Comparison of ENCODE assay signal across 8 cellular contexts in genomic region chr2:197310271-197310939, GRCh38. TPM values are rescaled to one million over a fixed set of nuclear protein-coding genes. Genes with fewer than 3 reads are reported as not detected.
DNase-seq lines count a peak whose midpoint lies in the region; ATAC-seq, FAIRE-seq and TF ChIP-seq lines count a peak whose summit lies in the region.

TSS of gene ANKRD44 (minus strand) at chr2:197310780. CDS start at chr2:197310604, 176 bp downstream.

- peaks cover 58% of the 10 kb centered on the region for H3K4me1 Mint-ChIP-seq in central memory CD8-positive, alpha-beta T cell

- H3K4me1 ChIP-seq in kidney (ENCODE audit: control insufficient read depth in 1 of 2, insufficient read depth in 1 of 2, low read depth in 1 of 2, low read length in 2 of 2) = peaks cover 0 to 3% of the 10 kb centered on the region in 2 donors

- peak within 1 kb of the TSS; percentile 93 for H3K27ac Mint-ChIP-seq in central memory CD8-positive, alpha-beta T cell (ENCODE audit: low read depth)

- H3K9me3 ChIP-seq in kidney (ENCODE audit: control insufficient read depth in 1 of 2, low read length in 2 of 2) = no peaks in the 10 kb centered on the region

- peak; percentile 72 for ATAC-seq in GM18909 (IDR thresholded peaks at IDR 0.05; ENCODE audit: poor library complexity, unreplicated experiment)
- ATAC-seq in HG03159 (IDR thresholded peaks at IDR 0.05; ENCODE audit: unreplicated experiment) = peak; percentile 71
- ATAC-seq in activated CD4-positive, CD25-positive, alpha-beta regulatory T cell treated with anti-CD3 and anti-CD28 coated beads, Interleukin-2, amount 50 U/mL, for 24 hours = peak; percentile 79 to 80
- peak; percentile 78 for ATAC-seq in central memory CD8-positive, alpha-beta T cell (replicated peaks; ENCODE audit: extremely low read depth, poor library complexity, severe bottlenecking)

- no peaks in the 10 kb centered on the region for H3K27me3 Mint-ChIP-seq in central memory CD8-positive, alpha-beta T cell

- peak; percentile 94 for DNase-seq in AG08396 (ENCODE audit: low spot score)
- DNase-seq in NCI-H446 (lab: John Stamatoyannopoulos, UW) = peak; percentile 39 to 90
- DNase-seq in central memory CD8-positive, alpha-beta T cell (ENCODE audit: low spot score in 2 of 2) = peak; percentile 76 to 88
- DNase-seq in kidney = peak; percentile 98
- DNase-seq in stimulated activated CD4-positive, alpha-beta T cell treated with anti-CD3 and anti-CD28 coated beads, Interleukin-15, amount 100 ng/mL, for 24 hours = peak; percentile 91

- H3K4me3 ChIP-seq in kidney (ENCODE audit: low read length in 2 of 2) = peak within 1 kb of the TSS; percentile 70 to 87

- H3K36me3 ChIP-seq in kidney (ENCODE audit: control insufficient read depth in 1 of 2, insufficient read depth in 2 of 2, low read length in 2 of 2) = no peaks in the 10 kb centered on the region

- TF ChIP-seq CTCF in kidney (IDR thresholded peaks at IDR 0.05; ENCODE audit: borderline replicate concordance, extremely low read depth, insufficient read depth) = peak; percentile 64

- H3K9me3 Mint-ChIP-seq in central memory CD8-positive, alpha-beta T cell = no peaks in the 10 kb centered on the region

- no peak for FAIRE-seq in kidney (lab: Jason Lieb, UNC)

- peak within 1 kb of the TSS; percentile 76 to 80 for H3K9ac ChIP-seq in kidney (ENCODE audit: low read length in 2 of 2)

- H3K27ac ChIP-seq in kidney (ENCODE audit: low read depth in 2 of 2, low read length in 2 of 2) = peak within 1 kb of the TSS; percentile 57 to 78

- intact Hi-C loops in kidney (cut with DNase I) = loop anchor here (10.0 kb wide), 1 partner anchor 116 kb away; no protein-coding TSS in a partner anchor

- H3K36me3 Mint-ChIP-seq in central memory CD8-positive, alpha-beta T cell (ENCODE audit: insufficient read depth) = peaks cover 29% of the 10 kb centered on the region

- H3K4me3 Mint-ChIP-seq in central memory CD8-positive, alpha-beta T cell = peak within 1 kb of the TSS; percentile 90

RNA-seq across cellular contexts. Expression of gene ANKRD44, which starts in this region (rescaled TPM):
- 39.2 TPM for total RNA-seq in kidney
- polyA plus RNA-seq in kidney (ENCODE audit: insufficient read depth, low read depth, low replicate concordance) = 2.2 TPM

Comparison
In these comparisons a context has a peak if more than half of its experiments do, and no peak if none do; other contexts are left out.
1. Peak in every context shown above with its lines: DNase-seq, ATAC-seq, H3K4me3 ChIP-seq and H3K27ac ChIP-seq.